ENCODE assay signal across 20 cellular contexts in the genomic region with DNA sequence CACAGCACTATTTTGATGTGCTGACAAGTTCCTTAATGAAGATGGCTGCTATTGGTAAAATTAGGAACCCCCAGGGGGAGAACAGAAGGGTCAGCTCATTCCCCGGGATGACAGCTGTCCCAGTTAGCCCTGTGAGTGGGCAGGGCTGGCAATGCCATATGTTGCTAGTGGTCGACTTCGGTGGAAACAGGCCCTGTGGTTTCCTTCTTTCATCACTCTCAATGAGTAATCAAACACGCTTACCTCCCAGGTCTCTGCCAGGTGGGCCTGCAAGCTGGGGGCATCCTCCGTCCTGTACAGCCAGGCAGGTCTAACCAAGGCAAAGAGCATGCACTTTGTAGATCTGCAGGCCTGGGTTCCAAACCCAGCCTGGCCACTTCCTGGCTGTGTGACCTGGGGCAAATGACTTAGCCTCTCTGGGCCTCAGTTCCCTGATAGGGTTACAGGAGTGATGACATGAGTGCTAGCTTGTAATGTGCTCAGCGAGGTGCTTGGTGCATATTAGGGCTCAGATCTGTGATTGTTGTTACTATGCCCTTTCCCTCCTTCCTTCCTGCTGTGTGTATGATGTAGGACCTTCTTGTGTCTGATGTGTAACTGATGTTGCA.
DNase-seq lines count a peak whose midpoint lies in the region; ATAC-seq and TF ChIP-seq lines count a peak whose summit lies in the region.
"Had no signal": no experiment of that assay in that cellular context is flagged by ENCODE, and none has a peak within 500 bp of the region (broad histone marks: within the 10 kb centered on the region; RNA-seq: fewer than 3 reads in every experiment).

No MANE protein-coding gene starts in this region.

- H3K27ac ChIP-seq in right atrium auricular region (peak overlapping the region; percentile 70 to 77), tibial artery (no peak overlapping the region), esophagus squamous epithelium (peak overlapping the region in 1 of 4 donors; percentile 30)
- H3K27ac ChIP-seq: tibial nerve had no signal

- H3K4me3 ChIP-seq in right atrium auricular region, result no peak overlapping the region
- no peak overlapping the region for H3K4me3 ChIP-seq in tibial artery
- no peak overlapping the region for H3K4me3 ChIP-seq in esophagus squamous epithelium
- H3K4me3 ChIP-seq: MG63, sigmoid colon, tibial nerve had no signal

- H3K4me1 ChIP-seq in right atrium auricular region (peaks cover 0 to 82% of the 10 kb centered on the region in 2 donors), tibial artery (peaks cover 0 to 4% (median 2%) of the 10 kb centered on the region in 4 donors), esophagus squamous epithelium (peaks cover 2 to 39% (median 7%) of the 10 kb centered on the region in 3 donors)

- H3K36me3 ChIP-seq in right atrium auricular region (no peaks in the 10 kb centered on the region), tibial artery (no peaks in the 10 kb centered on the region), esophagus squamous epithelium (no peaks in the 10 kb centered on the region)
- H3K36me3 ChIP-seq: MG63, sigmoid colon, tibial nerve had no signal

- intact Hi-C loops in left ventricle myocardium superior (cut with micrococcal nuclease) (no loop called here), tibial artery (cut with DNase I; ENCODE audit: low total_unique reads) (no loop called here), esophagus squamous epithelium (cut with DNase I) (no loop called here)

- H3K27ac Mint-ChIP-seq in endothelial cell (ENCODE audit: unreplicated experiment), result peak overlapping the region; percentile 30
- no peak overlapping the region for H3K27ac Mint-ChIP-seq in stimulated activated effector memory CD8-positive, alpha-beta T cell treated with anti-CD3 and anti-CD28 coated beads, Interleukin-12 subunit alpha, Interleukin-12 subunit beta, amount 100 ng/mL, for 72 hours
- H3K27ac Mint-ChIP-seq: activated CD4-positive, alpha-beta T cell treated with anti-CD3 and anti-CD28 coated beads, Interleukin-2, amount 10 ng/mL, durations not matched to agents 24 days and 14 days; CD8-positive, alpha-beta T cell had no signal

- TF ChIP-seq CTCF in right atrium auricular region (IDR thresholded peaks at IDR 0.05) (no peak), endothelial cell (IDR thresholded peaks at IDR 0.05; ENCODE audit: unreplicated experiment) (no peak), tibial artery (IDR thresholded peaks at IDR 0.05) (no peak), esophagus squamous epithelium (IDR thresholded peaks at IDR 0.05) (no peak)

- no peak overlapping the region for H3K4me3 Mint-ChIP-seq in endothelial cell (ENCODE audit: unreplicated experiment)
- no peak overlapping the region for H3K4me3 Mint-ChIP-seq in stimulated activated effector memory CD8-positive, alpha-beta T cell treated with anti-CD3 and anti-CD28 coated beads, Interleukin-12 subunit alpha, Interleukin-12 subunit beta, amount 100 ng/mL, for 72 hours
- H3K4me3 Mint-ChIP-seq: activated CD4-positive, alpha-beta T cell treated with anti-CD3 and anti-CD28 coated beads, Interleukin-2, amount 10 ng/mL, durations not matched to agents 24 days and 14 days; CD8-positive, alpha-beta T cell had no signal

- H3K9me3 ChIP-seq in right atrium auricular region (no peaks in the 10 kb centered on the region), tibial artery (no peaks in the 10 kb centered on the region), esophagus squamous epithelium (no peaks in the 10 kb centered on the region)
- H3K9me3 ChIP-seq: MG63, sigmoid colon, tibial nerve had no signal

- H3K4me1 Mint-ChIP-seq in endothelial cell (ENCODE audit: unreplicated experiment), result peaks cover 86% of the 10 kb centered on the region
- H3K4me1 Mint-ChIP-seq in stimulated activated effector memory CD8-positive, alpha-beta T cell treated with anti-CD3 and anti-CD28 coated beads, Interleukin-12 subunit alpha, Interleukin-12 subunit beta, amount 100 ng/mL, for 72 hours, result peaks cover 20% of the 10 kb centered on the region

- H3K27me3 ChIP-seq in right atrium auricular region, result no peaks in the 10 kb centered on the region
- H3K27me3 ChIP-seq in tibial artery, result no peaks in the 10 kb centered on the region
- H3K27me3 ChIP-seq in esophagus squamous epithelium, result no peaks in the 10 kb centered on the region
- H3K27me3 ChIP-seq: MG63, sigmoid colon, tibial nerve had no signal

- WGBS in esophagus squamous epithelium, 2 donors, result 30 to 34% methylated on average over 3 to 6 of the region's 6 CpGs

- no peaks in the 10 kb centered on the region for H3K9me3 Mint-ChIP-seq in endothelial cell (ENCODE audit: unreplicated experiment)
- no peaks in the 10 kb centered on the region for H3K9me3 Mint-ChIP-seq in stimulated activated effector memory CD8-positive, alpha-beta T cell treated with anti-CD3 and anti-CD28 coated beads, Interleukin-12 subunit alpha, Interleukin-12 subunit beta, amount 100 ng/mL, for 72 hours
- H3K9me3 Mint-ChIP-seq: activated CD4-positive, alpha-beta T cell treated with anti-CD3 and anti-CD28 coated beads, Interleukin-2, amount 10 ng/mL, durations not matched to agents 24 days and 14 days; CD8-positive, alpha-beta T cell had no signal

- DNase-seq in right atrium auricular region (ENCODE audit: low spot score) (no peak), left ventricle myocardium superior (no peak), NCI-H748 (lab: John Stamatoyannopoulos, UW; ENCODE audit: unreplicated experiment) (peak; percentile 62), endothelial cell (ENCODE audit: low spot score) (no peak), tibial artery (no peak), esophagus squamous epithelium (lab: John Stamatoyannopoulos, UW) (no peak)
- DNase-seq in stimulated activated effector memory CD8-positive, alpha-beta T cell treated with anti-CD3 and anti-CD28 coated beads, Interleukin-12 subunit alpha, Interleukin-12 subunit beta, amount 100 ng/mL, for 72 hours (ENCODE audit: low spot score in 2 of 2), result no peak
- DNase-seq: activated CD4-positive, alpha-beta T cell treated with anti-CD3 and anti-CD28 coated beads, Interleukin-2, amount 10 ng/mL, durations not matched to agents 24 days and 14 days; activated CD8-positive, alpha-beta memory T cell treated with anti-CD3 and anti-CD28 coated beads, Interleukin-2, amount 50 U/mL, for 4 hours; activated gamma-delta T cell; CD8-positive, alpha-beta T cell; MG63; occipital lobe; sigmoid colon; stimulated activated naive CD4-positive, alpha-beta T cell treated with Interleukin-2 at 50 U/mL for 16 hours; SW 1271 had no signal

- no peak for TF ChIP-seq POLR2A in esophagus squamous epithelium (IDR thresholded peaks at IDR 0.05)

- peaks cover 62% of the 10 kb centered on the region for H3K36me3 Mint-ChIP-seq in endothelial cell (ENCODE audit: low read depth, unreplicated experiment)
- no peaks in the 10 kb centered on the region for H3K36me3 Mint-ChIP-seq in stimulated activated effector memory CD8-positive, alpha-beta T cell treated with anti-CD3 and anti-CD28 coated beads, Interleukin-12 subunit alpha, Interleukin-12 subunit beta, amount 100 ng/mL, for 72 hours
- H3K36me3 Mint-ChIP-seq: CD8-positive, alpha-beta T cell had no signal

- no peak for ATAC-seq in left ventricle myocardium superior
- ATAC-seq in stimulated activated effector memory CD8-positive, alpha-beta T cell treated with anti-CD3 and anti-CD28 coated beads, Interleukin-12 subunit alpha, Interleukin-12 subunit beta, amount 100 ng/mL, for 72 hours, result peak; percentile 60
- ATAC-seq in HG03039 (IDR thresholded peaks at IDR 0.05; ENCODE audit: unreplicated experiment), result no peak
- ATAC-seq: CD8-positive, alpha-beta T cell; HCT116; left lobe of liver had no signal

- peaks cover 26% of the 10 kb centered on the region for H3K27me3 Mint-ChIP-seq in endothelial cell (ENCODE audit: unreplicated experiment)
- H3K27me3 Mint-ChIP-seq: activated CD4-positive, alpha-beta T cell treated with anti-CD3 and anti-CD28 coated beads, Interleukin-2, amount 10 ng/mL, durations not matched to agents 24 days and 14 days had no signal

Comparison
In these comparisons a context has a peak if more than half of its experiments do, and no peak if none do; other contexts are left out.
1. H3K27ac ChIP-seq: peak in right atrium auricular region (2 of 2); none in tibial artery (0 of 2).